8 cellular contexts compared by ENCODE assay signal in the genomic region with DNA sequence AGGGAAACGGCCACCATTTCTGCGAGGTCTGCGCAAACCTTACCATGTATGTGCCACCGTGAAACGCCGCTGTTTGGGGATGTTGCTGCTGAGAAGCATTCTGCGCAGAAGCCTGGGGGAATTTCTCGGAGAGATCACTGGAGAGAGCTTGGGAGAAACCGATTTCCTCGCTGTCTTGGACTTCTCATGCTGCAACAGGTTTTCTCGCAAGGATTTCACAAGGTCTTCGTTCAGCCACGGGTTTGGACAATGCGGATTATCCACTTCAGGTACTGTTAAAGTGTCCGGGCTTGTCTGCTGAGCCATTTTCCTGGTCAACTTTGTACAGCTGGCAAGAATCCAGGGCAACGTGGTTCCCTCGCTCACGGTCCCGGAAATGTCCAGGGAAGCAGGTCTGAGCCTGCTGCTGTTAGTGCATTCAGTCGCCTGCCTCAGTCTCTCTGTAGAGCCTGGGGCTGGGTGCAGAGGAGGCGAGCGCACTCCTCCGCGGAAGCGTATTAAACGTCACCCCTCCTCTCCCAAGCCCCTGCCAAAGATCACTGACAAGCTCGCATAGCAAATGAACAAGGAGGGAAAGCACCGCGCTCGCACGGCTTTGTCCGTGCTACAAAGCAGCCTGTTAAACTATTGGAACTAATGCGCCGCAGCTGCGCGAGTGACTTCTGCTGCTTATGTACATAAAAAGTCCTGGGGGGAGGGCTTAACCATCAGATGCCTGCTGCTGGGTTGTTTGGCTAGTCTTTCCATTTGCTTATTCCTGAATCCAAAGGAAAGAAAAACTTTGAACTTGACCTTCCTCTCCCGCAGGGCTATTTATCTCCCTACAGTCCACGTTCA.
DNase-seq lines count a peak whose midpoint lies in the region; ATAC-seq and TF ChIP-seq lines count a peak whose summit lies in the region.

No MANE protein-coding gene starts in this region.

- no peaks in the 10 kb centered on the region for H3K9me3 ChIP-seq in AG04450 (ENCODE audit: control insufficient read depth, insufficient read depth, low read length)
- H3K9me3 ChIP-seq in aorta (ENCODE audit: control insufficient read depth, low read length): no peaks in the 10 kb centered on the region

- no peaks in the 10 kb centered on the region for H3K9me3 Mint-ChIP-seq in activated CD4-positive, alpha-beta T cell treated with anti-CD3 and anti-CD28 coated beads, Interleukin-2, amount 10 ng/mL, durations not matched to agents 7 days and 5 days
- H3K9me3 Mint-ChIP-seq in natural killer cell: no peaks in the 10 kb centered on the region

- peak overlapping the region; percentile 61 for H3K4me3 ChIP-seq in AG04450 (ENCODE audit: low read depth, low read length)
- H3K4me3 ChIP-seq in fibroblast of the aortic adventitia (ENCODE audit: low read depth, low read length): peak overlapping the region; percentile 67
- H3K4me3 ChIP-seq in aorta (ENCODE audit: low read length in 2 of 2): peak overlapping the region; percentile 0 to 34

- ATAC-seq in GM19035 (IDR thresholded peaks at IDR 0.05; ENCODE audit: unreplicated experiment): peak; percentile 63
- ATAC-seq in natural killer cell: peak in 2 of 3 donors; percentile 32 to 35
- peak; percentile 77 for ATAC-seq in aorta (ENCODE audit: low FRiP score)
- no peak for ATAC-seq in GM21737 (IDR thresholded peaks at IDR 0.05; ENCODE audit: unreplicated experiment)

- peaks cover 11% of the 10 kb centered on the region for H3K4me1 Mint-ChIP-seq in activated CD4-positive, alpha-beta T cell treated with anti-CD3 and anti-CD28 coated beads, Interleukin-2, amount 10 ng/mL, durations not matched to agents 7 days and 5 days
- H3K4me1 Mint-ChIP-seq in natural killer cell: peaks cover 0 to 9% of the 10 kb centered on the region in 2 donors

- TF ChIP-seq CTCF in AG04450 (IDR thresholded peaks at IDR 0.05; ENCODE audit: low read depth, low read length) (no peak), fibroblast of the aortic adventitia (IDR thresholded peaks at IDR 0.05; ENCODE audit: insufficient read depth, low read length) (no peak), natural killer cell (IDR thresholded peaks at IDR 0.05) (no peak)

- CTCF ChIA-PET in AG04450 (lab: Charles Lee): no interaction called here
- CTCF ChIA-PET in activated CD4-positive, alpha-beta T cell treated with anti-CD3 and anti-CD28 coated beads, Interleukin-2, amount 10 ng/mL, durations not matched to agents 7 days and 5 days (lab: Charles Lee): interaction anchor here (0.5 to 0.8 kb wide), 2 partner anchors 14 to 18 kb away, joined by 3 to 5 read pairs; no protein-coding TSS in a partner anchor

- WGBS in aorta, 2 donors: 2 to 4% methylated on average over 38 of the region's 38 CpGs

- POLR2A ChIA-PET in AG04450 (lab: Yijun Ruan, JAX): no interaction called here
- POLR2A ChIA-PET in activated CD4-positive, alpha-beta T cell treated with anti-CD3 and anti-CD28 coated beads, Interleukin-2, amount 10 ng/mL, durations not matched to agents 7 days and 5 days (lab: Charles Lee): no interaction called here

- intact Hi-C loops in natural killer cell (cut with micrococcal nuclease) (no loop called here), aorta (cut with DNase I) (no loop called here)

- H3K27me3 Mint-ChIP-seq in activated CD4-positive, alpha-beta T cell treated with anti-CD3 and anti-CD28 coated beads, Interleukin-2, amount 10 ng/mL, durations not matched to agents 7 days and 5 days: peaks cover 31% of the 10 kb centered on the region
- peaks cover 36 to 72% of the 10 kb centered on the region in 2 donors for H3K27me3 Mint-ChIP-seq in natural killer cell (ENCODE audit: low read depth in 2 of 2)

- DNase-seq in AG04450 (ENCODE audit: low read depth, low spot score) (no peak), NCI-H1436 treated with DMSO at 0.1 percent for 48 hours (lab: John Stamatoyannopoulos, UW) (peak; percentile 38), fibroblast of the aortic adventitia (ENCODE audit: low read depth) (peak; percentile 47), natural killer cell (no peak), aorta (peak; percentile 50 to 81)
- DNase-seq in activated CD4-positive, alpha-beta T cell treated with anti-CD3 and anti-CD28 coated beads, Interleukin-2, amount 10 ng/mL, durations not matched to agents 7 days and 5 days: no peak

- H3K36me3 ChIP-seq in aorta (ENCODE audit: control insufficient read depth in 1 of 2, insufficient read depth in 2 of 2, low read length in 1 of 2): no peaks in the 10 kb centered on the region

- H3K27ac Mint-ChIP-seq in activated CD4-positive, alpha-beta T cell treated with anti-CD3 and anti-CD28 coated beads, Interleukin-2, amount 10 ng/mL, durations not matched to agents 7 days and 5 days: no peak overlapping the region
- no peak overlapping the region for H3K27ac Mint-ChIP-seq in natural killer cell

- H3K27me3 ChIP-seq in AG04450 (ENCODE audit: control insufficient read depth, insufficient read depth, low read length): peaks cover 15% of the 10 kb centered on the region
- no peaks in the 10 kb centered on the region for H3K27me3 ChIP-seq in aorta (ENCODE audit: control insufficient read depth in 1 of 2, insufficient read depth in 2 of 2, low read length in 1 of 2)

- H3K27ac ChIP-seq in AG04450 (ENCODE audit: low read depth, low read length) (no peak overlapping the region), aorta (ENCODE audit: low read depth in 1 of 2, low read length in 2 of 2) (no peak overlapping the region)

- no peaks in the 10 kb centered on the region for H3K36me3 Mint-ChIP-seq in activated CD4-positive, alpha-beta T cell treated with anti-CD3 and anti-CD28 coated beads, Interleukin-2, amount 10 ng/mL, durations not matched to agents 7 days and 5 days (ENCODE audit: low read depth)
- no peaks in the 10 kb centered on the region for H3K36me3 Mint-ChIP-seq in natural killer cell

- H3K4me1 ChIP-seq in aorta (ENCODE audit: control insufficient read depth in 1 of 2, insufficient read depth in 2 of 2, low read length in 2 of 2): no peaks in the 10 kb centered on the region

- H3K4me3 Mint-ChIP-seq in activated CD4-positive, alpha-beta T cell treated with anti-CD3 and anti-CD28 coated beads, Interleukin-2, amount 10 ng/mL, durations not matched to agents 7 days and 5 days: peak overlapping the region; percentile 21
- H3K4me3 Mint-ChIP-seq in natural killer cell: no peak overlapping the region

Comparison
In these comparisons a context has a peak if more than half of its experiments do, and no peak if none do; other contexts are left out.
1. DNase-seq: peak in NCI-H1436 treated with DMSO at 0.1 percent for 48 hours (single experiment), fibroblast of the aortic adventitia (single experiment) and aorta (2 of 2); none in AG04450 (single experiment), activated CD4-positive, alpha-beta T cell treated with anti-CD3 and anti-CD28 coated beads, Interleukin-2, amount 10 ng/mL, durations not matched to agents 7 days and 5 days (single experiment) and natural killer cell (single experiment).
2. H3K4me3 ChIP-seq: peak in every context shown above with its lines; median percentile 67 in fibroblast of the aortic adventitia; 61 in AG04450; 17 in aorta.